15 cellular contexts compared by ENCODE assay signal in the genomic region with DNA sequence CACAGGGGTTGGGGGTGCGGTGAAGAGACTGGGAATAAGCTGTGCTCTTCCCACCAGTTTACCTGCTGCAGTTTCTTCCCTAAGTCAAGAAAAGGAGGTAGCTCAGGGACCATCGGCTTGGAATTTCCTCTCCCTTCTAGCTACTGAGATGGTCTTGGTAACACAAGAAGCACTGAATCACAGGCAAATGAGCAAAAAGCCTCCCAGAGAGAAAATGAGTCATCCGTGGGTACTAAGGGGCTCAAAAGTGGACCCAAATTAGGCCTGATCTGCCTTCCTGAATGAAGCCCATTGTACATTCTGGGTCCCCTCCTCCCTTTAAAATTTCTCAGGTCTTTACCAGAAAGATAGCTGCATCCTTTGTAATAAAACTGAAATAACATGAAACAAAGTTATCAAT. TPM values are rescaled to one million over a fixed set of nuclear protein-coding genes. Genes with fewer than 3 reads are reported as not detected.
DNase-seq lines count a peak whose midpoint lies in the region; TF ChIP-seq lines count a peak whose summit lies in the region.
"Had no signal": no experiment of that assay in that cellular context is flagged by ENCODE, and none has a peak within 500 bp of the region (broad histone marks: within the 10 kb centered on the region; RNA-seq: fewer than 3 reads in every experiment).

No MANE protein-coding gene starts in this region.

- no CpG with 5 or more reads among the region's 3 CpGs for WGBS in trophoblast cell (ENCODE audit: extremely low coverage, insufficient coverage, insufficient read length)
- 75% methylated on average over 2 of the region's 3 CpGs for WGBS in esophagus muscularis mucosa

- TF ChIP-seq EP300 in esophagus muscularis mucosa (IDR thresholded peaks at IDR 0.05) = no peak

- H2BK12ac ChIP-seq in trophoblast cell (ENCODE audit: low read length) = no peak overlapping the region

- no peaks in the 10 kb centered on the region for H3K9me3 ChIP-seq in breast epithelium
- H3K9me3 ChIP-seq in trophoblast cell (ENCODE audit: insufficient read depth, low read depth, low read length) = no peaks in the 10 kb centered on the region
- no peaks in the 10 kb centered on the region for H3K9me3 ChIP-seq in esophagus muscularis mucosa
- H3K9me3 ChIP-seq: prostate gland had no signal

- no peak overlapping the region for H2AFZ ChIP-seq in trophoblast cell (ENCODE audit: insufficient read depth, low read length, poor library complexity)

- H3K27me3 Mint-ChIP-seq in mesothelial cell of epicardium (ENCODE audit: low read depth) = no peaks in the 10 kb centered on the region

- H3K4me1 ChIP-seq in breast epithelium (no peaks in the 10 kb centered on the region), trophoblast cell (ENCODE audit: control insufficient read depth in 1 of 2, insufficient read depth in 2 of 2, low read length in 2 of 2) (peaks cover 13 to 28% of the 10 kb centered on the region in 2 experiments), esophagus muscularis mucosa (no peaks in the 10 kb centered on the region)
- H3K4me1 ChIP-seq: prostate gland had no signal

- H2BK120ac ChIP-seq in trophoblast cell (ENCODE audit: insufficient read depth, low read length, poor library complexity) = no peak overlapping the region

- H4K12ac ChIP-seq in trophoblast cell (ENCODE audit: low read depth, low read length) = no peak overlapping the region

- DNase-seq in COLO829 (ENCODE audit: low spot score) = peak; percentile 63
- peak; percentile 82 for DNase-seq in M059J (ENCODE audit: low read depth)
- no peak for DNase-seq in breast epithelium (ENCODE audit: low spot score in 2 of 2)
- DNase-seq in mesothelial cell of epicardium (ENCODE audit: low spot score in 2 of 2, unreplicated experiment in 2 of 2) = no peak
- DNase-seq in kidney glomerular epithelial cell (lab: John Stamatoyannopoulos, UW) = no peak
- DNase-seq in trophoblast cell = no peak
- no peak for DNase-seq in Kasumi-1 (lab: John Stamatoyannopoulos, UW)
- DNase-seq in esophagus muscularis mucosa (ENCODE audit: extremely low spot score) = no peak
- DNase-seq: activated T-cell treated with anti-CD3 and anti-CD28 coated beads, Interleukin-2, amount 50 U/mL, for 24 hours; CD8-positive, alpha-beta memory T cell; NCI-H1092; NCI-H510A treated with DMSO at 0.1 percent for 48 hours; stimulated activated naive B cell treated with anti-CD40 and anti-IgM and Interleukin-4, amounts not matched to agents 10 μg/mL and 1 μg/mL and 100 μg/mL, for 72 hours had no signal

- TF ChIP-seq POLR2A in breast epithelium (IDR thresholded peaks at IDR 0.05) (no peak), esophagus muscularis mucosa (IDR thresholded peaks at IDR 0.05; ENCODE audit: low read depth) (no peak)

- no peak overlapping the region for H4K8ac ChIP-seq in trophoblast cell (ENCODE audit: low read depth, low read length)

- H3K27ac ChIP-seq in breast epithelium = peak overlapping the region; percentile 31 to 43
- no peak overlapping the region for H3K27ac ChIP-seq in trophoblast cell (ENCODE audit: low read depth, low read length)
- no peak overlapping the region for H3K27ac ChIP-seq in esophagus muscularis mucosa (replicated peaks in 1 of 4)
- H3K27ac ChIP-seq: prostate gland had no signal

- H3K23ac ChIP-seq in trophoblast cell (ENCODE audit: low read length) = no peak overlapping the region

- no peak overlapping the region for H2BK5ac ChIP-seq in trophoblast cell (ENCODE audit: low read depth, low read length, poor library complexity)

- no peak overlapping the region for H4K91ac ChIP-seq in trophoblast cell (ENCODE audit: low read depth, low read length)

- H3K4me2 ChIP-seq in trophoblast cell (ENCODE audit: low read length) = no peak overlapping the region

- H3K79me1 ChIP-seq in trophoblast cell (ENCODE audit: low read length) = peaks cover 5% of the 10 kb centered on the region

- H3K79me2 ChIP-seq in trophoblast cell (ENCODE audit: control insufficient read depth, insufficient read depth, low read length, poor library complexity) = no peaks in the 10 kb centered on the region

- no peak overlapping the region for H3K14ac ChIP-seq in trophoblast cell (ENCODE audit: low read length)

- H2AK5ac ChIP-seq in trophoblast cell (ENCODE audit: low read length) = no peak overlapping the region

- H3K9ac ChIP-seq in trophoblast cell (ENCODE audit: low read length) = no peak overlapping the region

- no peak overlapping the region for H3K18ac ChIP-seq in trophoblast cell (ENCODE audit: low read length)

- H3K4me3 ChIP-seq in breast epithelium (no peak overlapping the region), trophoblast cell (ENCODE audit: low read depth, low read length) (no peak overlapping the region), esophagus muscularis mucosa (no peak overlapping the region)
- H3K4me3 ChIP-seq: prostate gland had no signal

- no peak overlapping the region for H3K4ac ChIP-seq in trophoblast cell (ENCODE audit: low read depth, low read length)

- H3K9me3 Mint-ChIP-seq in mesothelial cell of epicardium = no peaks in the 10 kb centered on the region
- H3K9me3 Mint-ChIP-seq: activated T-cell treated with anti-CD3 and anti-CD28 coated beads, Interleukin-2, amount 50 U/mL, for 24 hours; brain; CD8-positive, alpha-beta memory T cell; stimulated activated naive B cell treated with anti-CD40 and anti-IgM and Interleukin-4, amounts not matched to agents 10 μg/mL and 1 μg/mL and 100 μg/mL, for 72 hours had no signal

- H3K36me3 ChIP-seq in breast epithelium (no peaks in the 10 kb centered on the region), trophoblast cell (ENCODE audit: control insufficient read depth in 1 of 2, insufficient read depth in 2 of 2, low read length in 2 of 2) (no peaks in the 10 kb centered on the region), esophagus muscularis mucosa (no peaks in the 10 kb centered on the region)
- H3K36me3 ChIP-seq: prostate gland had no signal

- no peaks in the 10 kb centered on the region for H3K36me3 Mint-ChIP-seq in mesothelial cell of epicardium
- H3K36me3 Mint-ChIP-seq: brain; CD8-positive, alpha-beta memory T cell; stimulated activated naive B cell treated with anti-CD40 and anti-IgM and Interleukin-4, amounts not matched to agents 10 μg/mL and 1 μg/mL and 100 μg/mL, for 72 hours had no signal

- peaks cover 10% of the 10 kb centered on the region for H3K4me1 Mint-ChIP-seq in mesothelial cell of epicardium
- H3K4me1 Mint-ChIP-seq: brain; CD8-positive, alpha-beta memory T cell; stimulated activated naive B cell treated with anti-CD40 and anti-IgM and Interleukin-4, amounts not matched to agents 10 μg/mL and 1 μg/mL and 100 μg/mL, for 72 hours had no signal

- intact Hi-C loops in breast epithelium (cut with DNase I; ENCODE audit: low total_unique reads) (no loop called here), esophagus muscularis mucosa (cut with DNase I) (no loop called here)

- peak overlapping the region; percentile 8 for H3K27ac Mint-ChIP-seq in mesothelial cell of epicardium
- H3K27ac Mint-ChIP-seq: brain; CD8-positive, alpha-beta memory T cell; stimulated activated naive B cell treated with anti-CD40 and anti-IgM and Interleukin-4, amounts not matched to agents 10 μg/mL and 1 μg/mL and 100 μg/mL, for 72 hours had no signal

- no peak for TF ChIP-seq CTCF in breast epithelium (IDR thresholded peaks at IDR 0.05)
- TF ChIP-seq CTCF in mesothelial cell of epicardium (IDR thresholded peaks at IDR 0.05; ENCODE audit: unreplicated experiment) = no peak
- no peak for TF ChIP-seq CTCF in esophagus muscularis mucosa (IDR thresholded peaks at IDR 0.05)

- H3K4me3 Mint-ChIP-seq in mesothelial cell of epicardium = no peak overlapping the region
- H3K4me3 Mint-ChIP-seq: activated T-cell treated with anti-CD3 and anti-CD28 coated beads, Interleukin-2, amount 50 U/mL, for 24 hours; brain; CD8-positive, alpha-beta memory T cell; stimulated activated naive B cell treated with anti-CD40 and anti-IgM and Interleukin-4, amounts not matched to agents 10 μg/mL and 1 μg/mL and 100 μg/mL, for 72 hours had no signal

- H3K27me3 ChIP-seq in breast epithelium (no peaks in the 10 kb centered on the region), trophoblast cell (ENCODE audit: insufficient read depth, low read length) (no peaks in the 10 kb centered on the region), esophagus muscularis mucosa (no peaks in the 10 kb centered on the region)

RNA-seq across cellular contexts. Expression of gene PTPN3, which starts 49.9 kb away (rescaled TPM):
- 7.3 and 9.9 TPM in 2 replicates for total RNA-seq in M059J (2014; rRNA removed; shearing (Covaris generic))
- total RNA-seq in breast epithelium (10 to 100 TPM in 2 of 3 donors, 1 to 10 TPM in 1; 4.2 to 21.2 (median 14.4) TPM), mesothelial cell of epicardium (6.2 to 7.5 TPM (median 6.8 TPM) in 3 replicates), esophagus muscularis mucosa (1 to 10 TPM in 3 of 4 donors, under 1 TPM in 1; 0.83 to 2.0 (median 1.3) TPM)
- polyA plus RNA-seq in trophoblast cell (2013) = 2.8 and 3.0 TPM in 2 replicates
- polyA plus RNA-seq: CD8-positive, alpha-beta memory T cell had no signal

Comparison
In these comparisons a context has a peak if more than half of its experiments do, and no peak if none do; other contexts are left out.
1. DNase-seq: peak in COLO829 (single experiment) and M059J (single experiment); none in breast epithelium (0 of 2), mesothelial cell of epicardium (0 of 2), kidney glomerular epithelial cell (single experiment), trophoblast cell (0 of 2), Kasumi-1 (0 of 2) and esophagus muscularis mucosa (single experiment).
2. H3K27ac ChIP-seq: peak in breast epithelium (2 of 2); none in trophoblast cell (single experiment) and esophagus muscularis mucosa (0 of 4).